In genomic region chr11:36622431-36623136, GRCh38 we compare ENCODE assay signal across 9 cellular contexts. TPM values are rescaled to one million over a fixed set of nuclear protein-coding genes. Genes with fewer than 3 reads are reported as not detected.
A peak's percentile ranks its signal among the peaks of the same experiment; 100 is the strongest.
DNase-seq lines count a peak whose midpoint lies in the region; ATAC-seq, FAIRE-seq and TF ChIP-seq lines count a peak whose summit lies in the region.
"Had no signal": no experiment of that assay in that cellular context is flagged by ENCODE, and none has a peak within 500 bp of the region (broad histone marks: within the 10 kb centered on the region; RNA-seq: fewer than 3 reads in every experiment).

No MANE protein-coding gene starts in this region.

- intact Hi-C loops in activated naive CD4-positive, alpha-beta T cell treated with anti-CD3 and anti-CD28 coated beads for 36 hours (cut with micrococcal nuclease) = loop anchor here (1.0 to 2.0 kb wide), 2 partner anchors 58 to 112 kb away; partner anchors contain the start of gene TRAF6
- intact Hi-C loops in tibial artery (cut with DNase I; ENCODE audit: low total_unique reads) = loop anchor here (5.0 kb wide), 1 partner anchor 60 kb away; no protein-coding TSS in a partner anchor

- H3K27me3 Mint-ChIP-seq in activated naive CD4-positive, alpha-beta T cell treated with anti-CD3 and anti-CD28 coated beads for 36 hours (ENCODE audit: low read depth) = peaks cover 5% of the 10 kb centered on the region
- peaks cover 8% of the 10 kb centered on the region for H3K27me3 Mint-ChIP-seq in activated naive CD4-positive, alpha-beta T cell treated with anti-CD3 and anti-CD28 coated beads, Interleukin-2, amount 10 ng/mL, durations not matched to agents 7 days and 5 days
- H3K27me3 Mint-ChIP-seq: dendritic cell treated with granulocyte-macrophage colony-stimulating factor and Interleukin-4, amounts not matched to agents 40 ng/mL and 50 ng/mL, for 4 days had no signal

- H3K9me3 ChIP-seq in tibial artery = no peaks in the 10 kb centered on the region

- peaks cover 0 to 25% (median 5%) of the 10 kb centered on the region in 4 donors for H3K4me1 ChIP-seq in tibial artery

- H3K27ac ChIP-seq in tibial artery = no peak overlapping the region

- H3K4me3 ChIP-seq in fibroblast of the aortic adventitia (ENCODE audit: low read depth, low read length) (no peak overlapping the region), tibial artery (no peak overlapping the region)

- TF ChIP-seq CTCF in fibroblast of the aortic adventitia (IDR thresholded peaks at IDR 0.05; ENCODE audit: insufficient read depth, low read length) = peak; percentile 55
- peak; percentile 47 to 58 for TF ChIP-seq CTCF in tibial artery (IDR thresholded peaks at IDR 0.05)

- DNase-seq in activated naive CD4-positive, alpha-beta T cell treated with anti-CD3 and anti-CD28 coated beads for 36 hours = peak; percentile 20
- no peak for DNase-seq in activated naive CD4-positive, alpha-beta T cell treated with anti-CD3 and anti-CD28 coated beads, Interleukin-2, amount 10 ng/mL, durations not matched to agents 7 days and 5 days
- DNase-seq in RCC 7860 (ENCODE audit: low spot score) (peak; percentile 11), fibroblast of the aortic adventitia (ENCODE audit: low read depth) (peak; percentile 41), tibial artery (no peak), NCI-H2029 (lab: John Stamatoyannopoulos, UW) (no peak)
- no peak for DNase-seq in stimulated activated CD4-positive, alpha-beta T cell treated with anti-CD3 and anti-CD28 coated beads, Interleukin-12 subunit alpha, Interleukin-12 subunit beta, amount 100 ng/mL, for 4 hours

- H3K9me3 Mint-ChIP-seq in activated naive CD4-positive, alpha-beta T cell treated with anti-CD3 and anti-CD28 coated beads for 36 hours = no peaks in the 10 kb centered on the region
- no peaks in the 10 kb centered on the region for H3K9me3 Mint-ChIP-seq in activated naive CD4-positive, alpha-beta T cell treated with anti-CD3 and anti-CD28 coated beads, Interleukin-2, amount 10 ng/mL, durations not matched to agents 7 days and 5 days
- H3K9me3 Mint-ChIP-seq: dendritic cell treated with granulocyte-macrophage colony-stimulating factor and Interleukin-4, amounts not matched to agents 40 ng/mL and 50 ng/mL, for 4 days had no signal

- no peak overlapping the region for H3K27ac Mint-ChIP-seq in activated naive CD4-positive, alpha-beta T cell treated with anti-CD3 and anti-CD28 coated beads for 36 hours
- H3K27ac Mint-ChIP-seq in activated naive CD4-positive, alpha-beta T cell treated with anti-CD3 and anti-CD28 coated beads, Interleukin-2, amount 10 ng/mL, durations not matched to agents 7 days and 5 days = no peak overlapping the region
- H3K27ac Mint-ChIP-seq: dendritic cell treated with granulocyte-macrophage colony-stimulating factor and Interleukin-4, amounts not matched to agents 40 ng/mL and 50 ng/mL, for 4 days had no signal

- FAIRE-seq in RCC 7860 (lab: Jason Lieb, UNC) = no peak

- no peak overlapping the region for H3K4me3 Mint-ChIP-seq in activated naive CD4-positive, alpha-beta T cell treated with anti-CD3 and anti-CD28 coated beads for 36 hours
- no peak overlapping the region for H3K4me3 Mint-ChIP-seq in activated naive CD4-positive, alpha-beta T cell treated with anti-CD3 and anti-CD28 coated beads, Interleukin-2, amount 10 ng/mL, durations not matched to agents 7 days and 5 days
- H3K4me3 Mint-ChIP-seq: dendritic cell treated with granulocyte-macrophage colony-stimulating factor and Interleukin-4, amounts not matched to agents 40 ng/mL and 50 ng/mL, for 4 days had no signal

- ATAC-seq in HG03108 (IDR thresholded peaks at IDR 0.05; ENCODE audit: unreplicated experiment) = peak; percentile 79

- CTCF ChIA-PET in activated naive CD4-positive, alpha-beta T cell treated with anti-CD3 and anti-CD28 coated beads for 36 hours (lab: Charles Lee) = interaction anchor here (0.9 kb wide), 1 partner anchor 125 kb away, joined by 3 read pairs; no protein-coding TSS in a partner anchor
- CTCF ChIA-PET in activated naive CD4-positive, alpha-beta T cell treated with anti-CD3 and anti-CD28 coated beads, Interleukin-2, amount 10 ng/mL, durations not matched to agents 7 days and 5 days (lab: Charles Lee) = interaction anchor here (1.1 kb wide), 1 partner anchor 58 kb away, joined by 4 read pairs; no protein-coding TSS in a partner anchor

- no peaks in the 10 kb centered on the region for H3K36me3 Mint-ChIP-seq in activated naive CD4-positive, alpha-beta T cell treated with anti-CD3 and anti-CD28 coated beads for 36 hours (ENCODE audit: low read depth)
- H3K36me3 Mint-ChIP-seq in activated naive CD4-positive, alpha-beta T cell treated with anti-CD3 and anti-CD28 coated beads, Interleukin-2, amount 10 ng/mL, durations not matched to agents 7 days and 5 days = no peaks in the 10 kb centered on the region

- H3K4me1 Mint-ChIP-seq in activated naive CD4-positive, alpha-beta T cell treated with anti-CD3 and anti-CD28 coated beads for 36 hours (ENCODE audit: low read depth) = peaks cover 3% of the 10 kb centered on the region
- no peaks in the 10 kb centered on the region for H3K4me1 Mint-ChIP-seq in activated naive CD4-positive, alpha-beta T cell treated with anti-CD3 and anti-CD28 coated beads, Interleukin-2, amount 10 ng/mL, durations not matched to agents 7 days and 5 days

- H3K27me3 ChIP-seq in tibial artery = no peaks in the 10 kb centered on the region

- H3K36me3 ChIP-seq in tibial artery = no peaks in the 10 kb centered on the region

RNA-seq across cellular contexts. Expression of gene RAG2, which starts 24.5 kb away (rescaled TPM):
- total RNA-seq in activated naive CD4-positive, alpha-beta T cell treated with anti-CD3 and anti-CD28 coated beads for 36 hours = not detected
- total RNA-seq in fibroblast of the aortic adventitia (ENCODE audit: low replicate concordance) = not detected in 2 replicates

RNA-seq across cellular contexts. Expression of gene IFTAP, which starts 28.3 kb away (rescaled TPM):
- 1 to 10 TPM; 4.2 to 5.0 TPM for total RNA-seq in activated naive CD4-positive, alpha-beta T cell treated with anti-CD3 and anti-CD28 coated beads for 36 hours
- total RNA-seq in fibroblast of the aortic adventitia (ENCODE audit: low replicate concordance) = 43.8 and 63.1 TPM in 2 replicates

RNA-seq across cellular contexts. Expression of gene RAG1, which starts 54.8 kb away (rescaled TPM):
- total RNA-seq in activated naive CD4-positive, alpha-beta T cell treated with anti-CD3 and anti-CD28 coated beads for 36 hours = under 1 TPM; 0.14 to 0.30 TPM
- total RNA-seq in fibroblast of the aortic adventitia (ENCODE audit: low replicate concordance) = 0.45 and 1.1 TPM in 2 replicates

Comparison
In these comparisons a context has a peak if more than half of its experiments do, and no peak if none do; other contexts are left out.
1. DNase-seq: peak in activated naive CD4-positive, alpha-beta T cell treated with anti-CD3 and anti-CD28 coated beads for 36 hours (single experiment), RCC 7860 (single experiment) and fibroblast of the aortic adventitia (single experiment); none in activated naive CD4-positive, alpha-beta T cell treated with anti-CD3 and anti-CD28 coated beads, Interleukin-2, amount 10 ng/mL, durations not matched to agents 7 days and 5 days (single experiment), tibial artery (0 of 2), stimulated activated CD4-positive, alpha-beta T cell treated with anti-CD3 and anti-CD28 coated beads, Interleukin-12 subunit alpha, Interleukin-12 subunit beta, amount 100 ng/mL, for 4 hours (single experiment) and NCI-H2029 (single experiment).